ENCODE assay signal across 30 cellular contexts in the genomic region with DNA sequence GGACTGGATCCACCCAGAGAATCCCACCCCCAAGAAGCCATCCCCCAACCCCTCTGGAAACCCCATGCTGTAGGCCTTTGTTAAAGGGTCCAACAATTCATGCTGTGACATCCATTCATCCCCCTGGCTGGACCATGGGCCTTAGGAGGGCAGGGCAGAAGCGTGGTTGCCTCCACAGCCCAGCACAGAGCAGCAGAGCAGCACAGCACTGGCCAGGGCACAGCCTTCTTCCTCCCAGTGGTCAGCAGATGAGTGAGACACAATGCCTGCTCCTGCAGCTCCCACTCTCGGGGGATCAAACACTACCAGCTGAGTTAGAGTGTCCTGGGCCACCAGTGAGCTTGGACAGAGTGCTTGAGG.
"Had no signal": no experiment of that assay in that cellular context is flagged by ENCODE, and none has a peak within 500 bp of the region (broad histone marks: within the 10 kb centered on the region; RNA-seq: fewer than 3 reads in every experiment).

No MANE protein-coding gene starts in this region.

- H3K4me1 ChIP-seq: adrenal gland, body of pancreas, colonic mucosa, testis, transverse colon had no signal

- H3K36me3 ChIP-seq: adrenal gland, colonic mucosa, esophagus squamous epithelium, heart right ventricle, transverse colon had no signal

- FAIRE-seq: endometrium, TTC549, urothelium cell line had no signal

- H3K4me3 ChIP-seq: adrenal gland, body of pancreas, colonic mucosa, esophagus squamous epithelium, heart right ventricle, lung, mucosa of descending colon, testis, transverse colon had no signal

- ATAC-seq: activated T-cell treated with anti-CD3 and anti-CD28 coated beads, Interleukin-2, amount 50 U/mL, for 72 hours; body of pancreas; heart right ventricle; mucosa of descending colon; right cardiac atrium; stimulated activated naive CD8-positive, alpha-beta T cell treated with anti-CD3 and anti-CD28 coated beads, Interleukin-15, Interleukin-2, amounts not matched to agents 100 U/mL and 50 U/mL, for 24 hours had no signal

- DNase-seq: activated CD4-positive, alpha-beta T cell treated with anti-CD3 and anti-CD28 coated beads for 4 hours; activated CD4-positive, alpha-beta T cell treated with anti-CD3 and anti-CD28 coated beads, Interleukin-2, amount 50 U/mL, for 4 hours; activated naive CD4-positive, alpha-beta T cell; activated naive CD8-positive, alpha-beta T cell treated with anti-CD3 and anti-CD28 coated beads for 36 hours; activated T-cell treated with anti-CD3 and anti-CD28 coated beads for 4 hours; activated T-cell treated with anti-CD3 and anti-CD28 coated beads, Interleukin-2, amount 50 U/mL, for 72 hours; adrenal gland; colonic mucosa; effector CD8-positive, alpha-beta T cell; esophagus squamous epithelium; foreskin melanocyte; heart right ventricle; naive B cell; nephron progenitor cell; occipital lobe; stimulated activated CD4-positive, alpha-beta T cell treated with anti-CD3 and anti-CD28 coated beads, Interleukin-12 subunit alpha, Interleukin-12 subunit beta, amount 100 ng/mL, for 4 hours; stimulated activated CD4-positive, alpha-beta T cell treated with anti-CD3 and anti-CD28 coated beads, Interleukin-4, amount 100 ng/mL, for 1 hour; stimulated activated naive CD8-positive, alpha-beta T cell treated with anti-CD3 and anti-CD28 coated beads, Interleukin-15, Interleukin-2, amounts not matched to agents 100 U/mL and 50 U/mL, for 24 hours; T-helper 9 cell; testis; transverse colon had no signal

- H3K27ac ChIP-seq: adrenal gland, body of pancreas, colonic mucosa, epithelial cell of prostate, esophagus squamous epithelium, heart right ventricle, testis, transverse colon, VCaP had no signal

- H3K27me3 ChIP-seq: adrenal gland, body of pancreas, colonic mucosa, heart right ventricle, testis, transverse colon had no signal

- H3K9me3 ChIP-seq: adrenal gland, body of pancreas, colonic mucosa, esophagus squamous epithelium, mucosa of descending colon, testis, transverse colon had no signal
